ENCODE assay signal across 7 cellular contexts in genomic region chr6:30685157-30685976, GRCh38. TPM values are rescaled to one million over a fixed set of nuclear protein-coding genes. Genes with fewer than 3 reads are reported as not detected.
DNase-seq lines count a peak whose midpoint lies in the region; ATAC-seq and TF ChIP-seq lines count a peak whose summit lies in the region.

No MANE protein-coding gene starts in this region.

- no peaks in the 10 kb centered on the region for H4K20me1 ChIP-seq in GM23338 (replicated peaks; ENCODE audit: insufficient read depth)
- peaks cover 37% of the 10 kb centered on the region for H4K20me1 ChIP-seq in neural cell (ENCODE audit: insufficient read depth)

- 0 out of 2 replicates have a peak, but pooled peaks cover 5% of the 10 kb centered on the region for H3K27me3 ChIP-seq in GM23338 (ENCODE audit: insufficient read depth)
- H3K27me3 ChIP-seq in ectodermal cell (ENCODE audit: control insufficient read depth, insufficient read depth, low read length, poor library complexity, severe bottlenecking): no peaks in the 10 kb centered on the region
- H3K27me3 ChIP-seq in neural cell (ENCODE audit: insufficient read depth, low read depth, low read length): no peaks in the 10 kb centered on the region

- TF ChIP-seq EP300 in neural cell (conservative IDR thresholded peaks at IDR 0.05; ENCODE audit: poor library complexity, severe bottlenecking): no peak

- H3K79me2 ChIP-seq in GM23338 (replicated peaks; ENCODE audit: insufficient read depth) (peaks cover 22% of the 10 kb centered on the region), neural cell (replicated peaks; ENCODE audit: insufficient read depth, low read length) (peaks cover 84% of the 10 kb centered on the region)

- H3K4me3 Mint-ChIP-seq in GM23338: peak overlapping the region; percentile 81

- peaks cover 69% of the 10 kb centered on the region for H3K4me1 Mint-ChIP-seq in GM23338

- H2AFZ ChIP-seq in GM23338 (no peak overlapping the region), neural cell (ENCODE audit: low read depth, low read length) (no peak overlapping the region)

- H3K27ac ChIP-seq in GM23338 (ENCODE audit: low read depth) (no peak overlapping the region), ectodermal cell (ENCODE audit: insufficient read depth, low read depth, low read length, poor library complexity, severe bottlenecking) (no peak overlapping the region), neural cell (ENCODE audit: low read length) (peak overlapping the region; percentile 94)

- H3K4me2 ChIP-seq in GM23338: peak overlapping the region; percentile 98
- H3K4me2 ChIP-seq in neural cell (ENCODE audit: low read length): peak overlapping the region; percentile 85

- H3F3A ChIP-seq in GM23338 (replicated peaks; ENCODE audit: low read depth) (peaks cover 16% of the 10 kb centered on the region), neural cell (ENCODE audit: insufficient read depth, low read length, poor library complexity, severe bottlenecking) (no peaks in the 10 kb centered on the region)

- no peak for TF ChIP-seq RAD21 in neural cell (conservative IDR thresholded peaks at IDR 0.05)

- peaks cover 49% of the 10 kb centered on the region for H3K4me1 ChIP-seq in GM23338 (ENCODE audit: insufficient read depth)
- peaks cover 57% of the 10 kb centered on the region for H3K4me1 ChIP-seq in ectodermal cell (ENCODE audit: control insufficient read depth, insufficient read depth, low read length)

- 60 to 61% methylated on average over 28 of the region's 28 CpGs for WGBS in ectodermal cell, 2 experiments

- H3K9me2 ChIP-seq in GM23338 (ENCODE audit: insufficient read depth): no peaks in the 10 kb centered on the region
- no peaks in the 10 kb centered on the region for H3K9me2 ChIP-seq in neural cell (ENCODE audit: insufficient read depth, low read length)

- TF ChIP-seq CTCF in GM23338 (conservative IDR thresholded peaks at IDR 0.05; ENCODE audit: low read depth in 2 of 2): peak in 1 of 2 experiments; percentile 31; a peak in 2 of 4 replicates
- no peak for TF ChIP-seq CTCF in neural cell (IDR thresholded peaks at IDR 0.05; ENCODE audit: poor library complexity, severe bottlenecking)

- no peaks in the 10 kb centered on the region; the same call in 2 of the 3 replicates for H3K9me3 Mint-ChIP-seq in GM23338

- ATAC-seq in GM23338: no peak

- H3K9me3 ChIP-seq in ectodermal cell (ENCODE audit: control insufficient read depth, low read length) (no peaks in the 10 kb centered on the region), neural cell (ENCODE audit: low read length) (no peaks in the 10 kb centered on the region)

- no peak overlapping the region for H3K27ac Mint-ChIP-seq in GM23338

- peak overlapping the region; percentile 99 for H3K4me3 ChIP-seq in GM23338
- H3K4me3 ChIP-seq in ectodermal cell (ENCODE audit: insufficient read depth, low read depth, low read length): peak overlapping the region; percentile 69
- peak overlapping the region; percentile 99 for H3K4me3 ChIP-seq in neural cell (ENCODE audit: low read length)

- H3K9ac ChIP-seq in neural cell (ENCODE audit: low read length): peak overlapping the region; percentile 100

- no peaks in the 10 kb centered on the region for H3K36me3 ChIP-seq in GM23338 (ENCODE audit: insufficient read depth)
- H3K36me3 ChIP-seq in ectodermal cell (ENCODE audit: control insufficient read depth, insufficient read depth, low read length): no peaks in the 10 kb centered on the region
- H3K36me3 ChIP-seq in neural cell (ENCODE audit: insufficient read depth, low read length): no peaks in the 10 kb centered on the region

- H3K27me3 Mint-ChIP-seq in GM23338 (ENCODE audit: insufficient read depth, low read depth, poor library complexity): peaks cover 31% of the 10 kb centered on the region

- H3K36me3 Mint-ChIP-seq in GM23338 (ENCODE audit: low read depth): peaks cover 18% of the 10 kb centered on the region

- DNase-seq in GM23338 (ENCODE audit: low spot score): peak; percentile 48
- peak; percentile 60 for DNase-seq in RPMI8226
- no peak for DNase-seq in DMS153 (lab: John Stamatoyannopoulos, UW)
- no peak for DNase-seq in iPS-NIHi7 (ENCODE audit: extremely low spot score)
- DNase-seq in glomerular visceral epithelial cell (ENCODE audit: extremely low spot score): no peak

TF ChIP-seq in GM23338, 12 proteins besides CTCF, POLR2A, EP300 and RAD21 (continues in another document):
- no peak for TF ChIP-seq CREB1 (CRISPR knock-in tag; IDR thresholded peaks at IDR 0.05; ENCODE audit: low read depth)
- no peak for TF ChIP-seq NANOG (IDR thresholded peaks at IDR 0.05; ENCODE audit: borderline replicate concordance)

TF ChIP-seq in neural cell, 6 proteins besides CTCF, POLR2A, EP300 and RAD21:
- no peak for TF ChIP-seq EZH2 (IDR thresholded peaks at IDR 0.05; ENCODE audit: borderline replicate concordance, insufficient read depth, low read length, poor library complexity, severe bottlenecking)
- TF ChIP-seq TAF1 (IDR thresholded peaks at IDR 0.05; ENCODE audit: low read depth): no peak
- no peak for TF ChIP-seq SMC3 (conservative IDR thresholded peaks at IDR 0.05; ENCODE audit: poor library complexity)
- TF ChIP-seq REST (IDR thresholded peaks at IDR 0.05; ENCODE audit: borderline replicate concordance): no peak
- no peak for TF ChIP-seq MXI1 (conservative IDR thresholded peaks at IDR 0.05; ENCODE audit: poor library complexity, severe bottlenecking)
- no peak for TF ChIP-seq POLR2AphosphoS5 (IDR thresholded peaks at IDR 0.05)
TF ChIP-seq in neural cell: peak in this region for 0.

RNA-seq across cellular contexts. Expression of gene PPP1R18, which starts 1.1 kb away (rescaled TPM):
- 18.2 and 19.2 TPM in 2 replicates for total RNA-seq in GM23338 (2014; rRNA removed; shearing (Covaris generic))
- polyA plus RNA-seq in GM23338 (2016; fragmentation: Nextera tagmentation; extraction: Ambion mirVana): 17.1 and 21.2 TPM in 2 replicates
- polyA plus RNA-seq in ectodermal cell (2013, experiment 1 of 4): 56.8 TPM
- polyA plus RNA-seq in ectodermal cell (2013, experiment 2 of 4): 62.0 TPM
- 54.7 TPM for polyA plus RNA-seq in ectodermal cell (2013, experiment 3 of 4)
- polyA plus RNA-seq in ectodermal cell (2013, experiment 4 of 4): 61.8 TPM
- polyA plus RNA-seq in neural cell: 50.6 and 55.1 TPM in 2 replicates
- polyA minus RNA-seq in neural cell: 71.9 and 76.2 TPM in 2 replicates

RNA-seq across cellular contexts. Expression of gene NRM, which starts 5.4 kb away (rescaled TPM):
- 11.3 and 13.8 TPM in 2 replicates for total RNA-seq in GM23338 (2014; rRNA removed; shearing (Covaris generic))
- polyA plus RNA-seq in GM23338 (2016; fragmentation: Nextera tagmentation; extraction: Ambion mirVana) (29.7 and 33.8 TPM in 2 replicates), neural cell (7.1 and 7.5 TPM in 2 replicates)
- 76.5 TPM for polyA plus RNA-seq in ectodermal cell (2013, experiment 1 of 4)
- polyA plus RNA-seq in ectodermal cell (2013, experiment 2 of 4): 72.5 TPM
- polyA plus RNA-seq in ectodermal cell (2013, experiment 3 of 4): 59.8 TPM
- polyA plus RNA-seq in ectodermal cell (2013, experiment 4 of 4): 70.5 TPM
- polyA minus RNA-seq in neural cell: 5.8 and 6.9 TPM in 2 replicates

RNA-seq across cellular contexts. Expression of gene DHX16, which starts 12.6 kb away (rescaled TPM):
- total RNA-seq in GM23338 (2014; rRNA removed; shearing (Covaris generic)): 30.8 and 31.3 TPM in 2 replicates
- polyA plus RNA-seq in GM23338 (2016; fragmentation: Nextera tagmentation; extraction: Ambion mirVana) (16.0 and 16.2 TPM in 2 replicates), neural cell (29.1 and 31.9 TPM in 2 replicates)
- 36.3 TPM for polyA plus RNA-seq in ectodermal cell (2013, experiment 1 of 4)
- 34.9 TPM for polyA plus RNA-seq in ectodermal cell (2013, experiment 2 of 4)
- polyA plus RNA-seq in ectodermal cell (2013, experiment 3 of 4): 29.0 TPM
- 29.8 TPM for polyA plus RNA-seq in ectodermal cell (2013, experiment 4 of 4)
- 25.1 and 25.6 TPM in 2 replicates for polyA minus RNA-seq in neural cell

RNA-seq across cellular contexts. Expression of gene MDC1, which starts 31.7 kb away (rescaled TPM):
- total RNA-seq in GM23338 (2014; rRNA removed; shearing (Covaris generic)): 28.9 and 32.7 TPM in 2 replicates
- polyA plus RNA-seq in GM23338 (2016; fragmentation: Nextera tagmentation; extraction: Ambion mirVana) (17.2 and 19.7 TPM in 2 replicates), neural cell (4.3 and 8.1 TPM in 2 replicates)
- 97.8 TPM for polyA plus RNA-seq in ectodermal cell (2013, experiment 1 of 4)
- polyA plus RNA-seq in ectodermal cell (2013, experiment 2 of 4): 99.6 TPM
- 94.9 TPM for polyA plus RNA-seq in ectodermal cell (2013, experiment 3 of 4)
- polyA plus RNA-seq in ectodermal cell (2013, experiment 4 of 4): 96.9 TPM
- 9.3 and 10.5 TPM in 2 replicates for polyA minus RNA-seq in neural cell

RNA-seq across cellular contexts. Expression of gene TUBB, which starts 34.8 kb away (rescaled TPM):
- 1,591 and 1,704 TPM in 2 replicates for total RNA-seq in GM23338 (2014; rRNA removed; shearing (Covaris generic))
- polyA plus RNA-seq in GM23338 (2016; fragmentation: Nextera tagmentation; extraction: Ambion mirVana) (1,041 and 1,059 TPM in 2 replicates), neural cell (711 and 792 TPM in 2 replicates)
- polyA plus RNA-seq in ectodermal cell (2013, experiment 1 of 4): 2,935 TPM
- 2,959 TPM for polyA plus RNA-seq in ectodermal cell (2013, experiment 2 of 4)
- polyA plus RNA-seq in ectodermal cell (2013, experiment 3 of 4): 2,164 TPM
- 2,353 TPM for polyA plus RNA-seq in ectodermal cell (2013, experiment 4 of 4)
- 773 and 794 TPM in 2 replicates for polyA minus RNA-seq in neural cell

Comparison
In these comparisons a context has a peak if more than half of its experiments do, and no peak if none do; other contexts are left out.
1. DNase-seq: peak in GM23338 (single experiment) and RPMI8226 (single experiment); none in DMS153 (single experiment), iPS-NIHi7 (single experiment) and glomerular visceral epithelial cell (single experiment).
2. Peak in every context shown above with its lines, with median percentiles within 50 percentile points of each other: H3K4me3 ChIP-seq.